11 cellular contexts compared by ENCODE assay signal in genomic region chr1:203316626-203317093, GRCh38. TPM values are rescaled to one million over a fixed set of nuclear protein-coding genes. Genes with fewer than 3 reads are reported as not detected.
DNase-seq lines count a peak whose midpoint lies in the region; ATAC-seq and TF ChIP-seq lines count a peak whose summit lies in the region.
"Had no signal": no experiment of that assay in that cellular context is flagged by ENCODE, and none has a peak within 500 bp of the region (broad histone marks: within the 10 kb centered on the region; RNA-seq: fewer than 3 reads in every experiment).

No MANE protein-coding gene starts in this region.

- H3K4me1 ChIP-seq in mucosa of descending colon (ENCODE audit: low read depth): peaks cover 41% of the 10 kb centered on the region
- H3K4me1 ChIP-seq in vagina: peaks cover 13% of the 10 kb centered on the region
- peaks cover 18% of the 10 kb centered on the region for H3K4me1 ChIP-seq in Karpas-422 (ENCODE audit: low read length)

- peaks cover 63% of the 10 kb centered on the region for H3K4me1 Mint-ChIP-seq in activated naive CD8-positive, alpha-beta T cell (ENCODE audit: low read depth)
- peaks cover 35% of the 10 kb centered on the region for H3K4me1 Mint-ChIP-seq in activated naive CD8-positive, alpha-beta T cell treated with anti-CD3 and anti-CD28 coated beads, Interleukin-2, amount 50 U/mL, for 24 hours

- H2AFZ ChIP-seq in Karpas-422 (ENCODE audit: low read length): no peak overlapping the region

- H3K4me3 ChIP-seq in choroid plexus epithelial cell (ENCODE audit: low read depth, low read length) (no peak overlapping the region), mucosa of descending colon (no peak overlapping the region), vagina (no peak overlapping the region), Karpas-422 (ENCODE audit: low read length) (no peak overlapping the region)

- ATAC-seq in activated naive CD8-positive, alpha-beta T cell treated with anti-CD3 and anti-CD28 coated beads, Interleukin-2, amount 50 U/mL, for 24 hours: no peak
- ATAC-seq in mucosa of descending colon: peak; percentile 72

- H3K36me3 ChIP-seq in mucosa of descending colon (ENCODE audit: low read depth): no peaks in the 10 kb centered on the region
- H3K36me3 ChIP-seq in vagina: no peaks in the 10 kb centered on the region
- H3K36me3 ChIP-seq in Karpas-422 (ENCODE audit: insufficient read depth, low read length): no peaks in the 10 kb centered on the region

- H3K27me3 ChIP-seq in vagina (no peaks in the 10 kb centered on the region), Karpas-422 (ENCODE audit: low read length) (no peaks in the 10 kb centered on the region)

- no peak overlapping the region for H3K4me2 ChIP-seq in Karpas-422 (ENCODE audit: low read depth, low read length, poor library complexity, severe bottlenecking)

- H3K9ac ChIP-seq in Karpas-422 (ENCODE audit: low read length): no peak overlapping the region

- H3K9me3 ChIP-seq in mucosa of descending colon: no peaks in the 10 kb centered on the region
- no peaks in the 10 kb centered on the region for H3K9me3 ChIP-seq in vagina
- no peaks in the 10 kb centered on the region for H3K9me3 ChIP-seq in Karpas-422 (ENCODE audit: low read length)

- peak overlapping the region; percentile 16 for H3K27ac Mint-ChIP-seq in activated naive CD8-positive, alpha-beta T cell
- H3K27ac Mint-ChIP-seq in activated naive CD8-positive, alpha-beta T cell treated with anti-CD3 and anti-CD28 coated beads, Interleukin-2, amount 50 U/mL, for 24 hours: no peak overlapping the region

- TF ChIP-seq CTCF in choroid plexus epithelial cell (conservative IDR thresholded peaks at IDR 0.05; ENCODE audit: low read depth, low read length) (no peak), mucosa of descending colon (IDR thresholded peaks at IDR 0.05) (no peak), vagina (IDR thresholded peaks at IDR 0.05) (no peak)

- H3K27ac ChIP-seq in vagina: peak overlapping the region; percentile 30
- H3K27ac ChIP-seq in Karpas-422 (ENCODE audit: low read length): no peak overlapping the region

- H4K20me1 ChIP-seq in Karpas-422 (ENCODE audit: insufficient read depth, low read depth, low read length): no peaks in the 10 kb centered on the region

- DNase-seq in activated naive CD8-positive, alpha-beta T cell treated with anti-CD3 and anti-CD28 coated beads, Interleukin-2, amount 50 U/mL, for 24 hours: no peak
- DNase-seq in choroid plexus epithelial cell (ENCODE audit: low read depth): peak; percentile 67
- peak in 1 of 3 donors; percentile 88 for DNase-seq in mucosa of descending colon
- DNase-seq in vagina (ENCODE audit: extremely low spot score in 2 of 2): no peak
- no peak for DNase-seq in posterior vena cava (ENCODE audit: low spot score)
- no peak for DNase-seq in Karpas-422
- DNase-seq in activated CD4-positive, alpha-beta T cell treated with anti-CD3 and anti-CD28 coated beads for 48 hours: no peak
- DNase-seq: activated CD8-positive, alpha-beta memory T cell treated with anti-CD3 and anti-CD28 coated beads, Interleukin-2, amount 50 U/mL, for 48 hours; NCI-H524 treated with DMSO at 0.1 percent for 48 hours; posterior cingulate gyrus had no signal

- H3K36me3 Mint-ChIP-seq in activated naive CD8-positive, alpha-beta T cell: peaks cover 2% of the 10 kb centered on the region
- H3K36me3 Mint-ChIP-seq in activated naive CD8-positive, alpha-beta T cell treated with anti-CD3 and anti-CD28 coated beads, Interleukin-2, amount 50 U/mL, for 24 hours (ENCODE audit: low read depth): peaks cover 14% of the 10 kb centered on the region

- H3K9me2 ChIP-seq in Karpas-422 (replicated peaks; ENCODE audit: insufficient read depth, low read length): no peaks in the 10 kb centered on the region

- H3K9me3 Mint-ChIP-seq in activated naive CD8-positive, alpha-beta T cell (ENCODE audit: low read depth): no peaks in the 10 kb centered on the region
- H3K9me3 Mint-ChIP-seq in activated naive CD8-positive, alpha-beta T cell treated with anti-CD3 and anti-CD28 coated beads, Interleukin-2, amount 50 U/mL, for 24 hours: no peaks in the 10 kb centered on the region

- H3K27me3 Mint-ChIP-seq in activated naive CD8-positive, alpha-beta T cell: no peaks in the 10 kb centered on the region
- H3K27me3 Mint-ChIP-seq in activated naive CD8-positive, alpha-beta T cell treated with anti-CD3 and anti-CD28 coated beads, Interleukin-2, amount 50 U/mL, for 24 hours: no peaks in the 10 kb centered on the region

- no peak overlapping the region for H3K4me3 Mint-ChIP-seq in activated naive CD8-positive, alpha-beta T cell
- no peak overlapping the region for H3K4me3 Mint-ChIP-seq in activated naive CD8-positive, alpha-beta T cell treated with anti-CD3 and anti-CD28 coated beads, Interleukin-2, amount 50 U/mL, for 24 hours

- no peak for TF ChIP-seq POLR2A in vagina (IDR thresholded peaks at IDR 0.05)

- intact Hi-C loops in mucosa of descending colon (cut with DNase I, micrococcal nuclease) (no loop called here), vagina (cut with DNase I) (no loop called here), posterior vena cava (cut with DNase I) (no loop called here)

- no peaks in the 10 kb centered on the region for H3K79me2 ChIP-seq in Karpas-422 (ENCODE audit: low read length)

RNA-seq across cellular contexts. Expression of gene BTG2, which starts 11.3 kb away (rescaled TPM):
- total RNA-seq in mucosa of descending colon (100 to 1,000 TPM in 1 of 3 donors, 10 to 100 TPM in 2; 65.7 to 406 (median 69.1) TPM), vagina (191 TPM), posterior vena cava (100 to 1,000 TPM in 1 of 2 donors, 10 to 100 TPM in 1; 64.7 to 153 TPM)
- total RNA-seq in Karpas-422 (2014; rRNA removed; shearing (Covaris generic); ENCODE audit: low replicate concordance): 245 and 258 TPM in 2 replicates

RNA-seq across cellular contexts. Expression of gene FMOD, which starts 34.3 kb away (rescaled TPM):
- 10 to 100 TPM; 26.6 to 45.7 (median 33.3) TPM for total RNA-seq in mucosa of descending colon
- total RNA-seq in vagina: 80.3 TPM
- 100 to 1,000 TPM; 102 to 216 TPM for total RNA-seq in posterior vena cava
- total RNA-seq in Karpas-422 (2014; rRNA removed; shearing (Covaris generic); ENCODE audit: low replicate concordance): 2.2 and 3.6 TPM in 2 replicates
